In the genomic region with DNA sequence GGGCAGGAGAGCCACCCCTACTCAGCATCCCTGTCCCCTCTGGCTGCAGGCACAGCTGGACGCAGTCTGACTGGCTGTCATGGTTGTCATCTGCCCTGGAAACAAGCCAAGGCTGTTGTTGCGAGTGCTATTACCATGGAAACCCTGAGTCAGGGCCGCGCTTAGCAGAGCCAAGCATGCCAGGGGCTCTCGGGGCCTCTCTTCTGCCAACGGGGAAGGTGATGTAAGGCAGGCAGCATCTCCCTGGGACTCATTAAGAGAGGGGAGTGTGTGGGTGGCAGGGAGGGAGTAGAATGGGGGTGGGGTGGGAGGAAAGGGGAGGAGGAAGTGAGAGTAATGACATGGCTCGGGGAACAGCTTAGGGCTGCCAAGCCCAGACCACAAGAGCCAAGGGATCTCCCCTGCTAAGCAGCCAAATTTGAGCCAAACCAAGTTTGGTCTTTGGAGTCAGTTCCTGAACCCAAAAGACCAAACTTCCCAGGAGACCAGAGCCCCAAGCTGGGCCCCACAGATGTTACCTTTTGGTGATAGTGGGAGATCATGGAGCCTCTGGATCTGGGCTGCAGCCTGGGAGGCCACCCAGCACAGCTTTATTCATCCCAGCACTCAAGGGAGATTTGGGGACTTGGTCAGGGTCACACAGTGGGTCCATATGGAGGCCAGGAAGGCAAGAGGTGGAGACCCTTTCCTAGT, we compare ENCODE assay signal across 9 cellular contexts.
A peak's percentile ranks its signal among the peaks of the same experiment; 100 is the strongest.
DNase-seq lines count a peak whose midpoint lies in the region; ATAC-seq lines count a peak whose summit lies in the region.
"Had no signal": no experiment of that assay in that cellular context is flagged by ENCODE, and none has a peak within 500 bp of the region (broad histone marks: within the 10 kb centered on the region; RNA-seq: fewer than 3 reads in every experiment).

No MANE protein-coding gene starts in this region.

- no peaks in the 10 kb centered on the region for H3K4me1 ChIP-seq in mesodermal cell (ENCODE audit: control insufficient read depth, insufficient read depth, low read length, poor library complexity, severe bottlenecking)
- H3K4me1 ChIP-seq: Peyer's patch had no signal

- DNase-seq in ELR (ENCODE audit: low read depth) (peak; percentile 40), NCI-H226 (peak; percentile 58), astrocyte of the hippocampus (ENCODE audit: low read depth, low spot score) (peak; percentile 94), HuH-7.5 (ENCODE audit: low spot score) (no peak), cerebellum (ENCODE audit: low spot score) (no peak)

- no peak overlapping the region for H3K4me3 ChIP-seq in mesodermal cell (ENCODE audit: extremely low read depth, insufficient read depth, low read length, poor library complexity, severe bottlenecking)
- H3K4me3 ChIP-seq: Peyer's patch had no signal

- H3K9me3 ChIP-seq in mesodermal cell (ENCODE audit: control insufficient read depth, low read length): peaks cover 10% of the 10 kb centered on the region

- 45 to 46% methylated on average over 5 to 7 of the region's 7 CpGs for WGBS in mesodermal cell (ENCODE audit: insufficient coverage in 2 of 2), 2 experiments

- H3K36me3 ChIP-seq in mesodermal cell (ENCODE audit: control insufficient read depth, insufficient read depth, low read length): no peaks in the 10 kb centered on the region
- H3K36me3 ChIP-seq: Peyer's patch had no signal

- ATAC-seq in GM19397 (IDR thresholded peaks at IDR 0.05; ENCODE audit: unreplicated experiment): peak; percentile 81
- ATAC-seq in HG03135 (IDR thresholded peaks at IDR 0.05; ENCODE audit: unreplicated experiment): peak; percentile 82

- H3K27ac ChIP-seq in mesodermal cell (ENCODE audit: low read depth, low read length, severe bottlenecking): peak overlapping the region; percentile 74
- H3K27ac ChIP-seq: Peyer's patch had no signal

Comparison
In these comparisons a context has a peak if more than half of its experiments do, and no peak if none do; other contexts are left out.
1. DNase-seq: peak in ELR (single experiment), NCI-H226 (single experiment) and astrocyte of the hippocampus (single experiment); none in HuH-7.5 (single experiment) and cerebellum (single experiment).